ENCODE assay signal across 9 cellular contexts in the genomic region with DNA sequence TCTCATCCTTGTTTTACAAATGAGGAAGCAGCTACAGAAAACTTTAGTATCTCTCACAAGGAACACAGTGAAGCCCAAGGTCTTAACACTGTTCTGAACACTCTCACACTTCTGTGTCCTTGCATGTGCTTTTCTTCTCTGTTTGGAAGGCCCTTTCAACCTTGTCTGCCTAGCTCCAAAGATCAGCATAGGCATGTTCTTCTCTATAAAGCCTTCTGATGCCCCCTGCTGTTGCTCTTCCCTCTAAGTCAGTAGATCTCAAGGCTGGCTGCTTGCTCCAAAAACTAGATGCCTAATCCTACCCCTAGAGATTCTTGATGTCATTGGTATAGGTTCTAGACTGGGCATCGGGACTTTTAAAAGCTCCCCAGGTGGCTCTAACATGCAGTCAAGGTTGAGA. TPM values are rescaled to one million over a fixed set of nuclear protein-coding genes. Genes with fewer than 3 reads are reported as not detected.
DNase-seq lines count a peak whose midpoint lies in the region; ATAC-seq and TF ChIP-seq lines count a peak whose summit lies in the region.
"Had no signal": no experiment of that assay in that cellular context is flagged by ENCODE, and none has a peak within 500 bp of the region (broad histone marks: within the 10 kb centered on the region; RNA-seq: fewer than 3 reads in every experiment).

No MANE protein-coding gene starts in this region.

- no peaks in the 10 kb centered on the region for H3K27me3 Mint-ChIP-seq in activated CD8-positive, alpha-beta T cell treated with anti-CD3 and anti-CD28 coated beads for 36 hours

- no peaks in the 10 kb centered on the region for H3K9me3 ChIP-seq in ovary

- POLR2A ChIA-PET in activated CD8-positive, alpha-beta T cell treated with anti-CD3 and anti-CD28 coated beads for 36 hours (lab: Charles Lee) = interaction anchor here (1.3 to 2.2 kb wide), 4 partner anchors 119 to 202 kb away, joined by 3 to 8 read pairs (median 4); a partner anchor contains a TSS

- H3K4me1 Mint-ChIP-seq in activated CD8-positive, alpha-beta T cell treated with anti-CD3 and anti-CD28 coated beads for 36 hours (ENCODE audit: low read depth) = peaks cover 9% of the 10 kb centered on the region

- H3K9me3 Mint-ChIP-seq in activated CD8-positive, alpha-beta T cell treated with anti-CD3 and anti-CD28 coated beads for 36 hours = no peaks in the 10 kb centered on the region

- peak; percentile 58 for ATAC-seq in GM18858 (IDR thresholded peaks at IDR 0.05; ENCODE audit: unreplicated experiment)
- ATAC-seq in HG03139 (IDR thresholded peaks at IDR 0.05; ENCODE audit: unreplicated experiment) = peak; percentile 57
- peak; percentile 81 for ATAC-seq in activated CD8-positive, alpha-beta T cell treated with anti-CD3 and anti-CD28 coated beads for 36 hours
- ATAC-seq in HG03469 (IDR thresholded peaks at IDR 0.05; ENCODE audit: unreplicated experiment) = no peak

- H3K27ac ChIP-seq in ovary = no peak overlapping the region

- H3K27ac Mint-ChIP-seq in activated CD8-positive, alpha-beta T cell treated with anti-CD3 and anti-CD28 coated beads for 36 hours = no peak overlapping the region

- H3K36me3 Mint-ChIP-seq in activated CD8-positive, alpha-beta T cell treated with anti-CD3 and anti-CD28 coated beads for 36 hours (ENCODE audit: low read depth) = no peaks in the 10 kb centered on the region

- CTCF ChIA-PET in activated CD8-positive, alpha-beta T cell treated with anti-CD3 and anti-CD28 coated beads for 36 hours (lab: Charles Lee) = interaction anchor here (0.6 to 4.6 kb wide), 48 partner anchors 10 to 234 kb away, joined by 3 to 79 read pairs (median 4); a partner anchor contains a TSS

- no peak for TF ChIP-seq EP300 in ovary (IDR thresholded peaks at IDR 0.05)

- WGBS in ovary, 3 donors = 19 to 47% (median 38%) methylated on average over 1 of the region's 1 CpG

- H3K4me1 ChIP-seq in ovary (ENCODE audit: insufficient read depth) = peaks cover 3% of the 10 kb centered on the region

- intact Hi-C loops in activated CD8-positive, alpha-beta T cell treated with anti-CD3 and anti-CD28 coated beads for 36 hours (cut with micrococcal nuclease) = loop anchor here (2.0 to 10.0 kb wide), 4 partner anchors 119 to 207 kb away; a partner anchor contains a TSS
- intact Hi-C loops in ovary (cut with DNase I) = loop anchor here (1.0 to 10.0 kb wide), 7 partner anchors 117 to 207 kb away; a partner anchor contains a TSS

- DNase-seq in CD1c-positive myeloid dendritic cell (ENCODE audit: extremely low spot score) (peak; percentile 67), NCI-H524 treated with DMSO at 0.1 percent for 48 hours (lab: John Stamatoyannopoulos, UW) (peak; percentile 31), foreskin melanocyte (peak; percentile 64), ovary (peak in 3 of 5 donors; percentile 33 to 59 (median 34))
- peak; percentile 63 for DNase-seq in activated CD8-positive, alpha-beta T cell treated with anti-CD3 and anti-CD28 coated beads for 36 hours

- TF ChIP-seq CTCF in activated CD8-positive, alpha-beta T cell treated with anti-CD3 and anti-CD28 coated beads for 36 hours (IDR thresholded peaks at IDR 0.05) = no peak
- peak in 1 of 3 donors; percentile 34 for TF ChIP-seq CTCF in ovary (IDR thresholded peaks at IDR 0.05)

- no peaks in the 10 kb centered on the region for H3K27me3 ChIP-seq in ovary

- H3K4me3 Mint-ChIP-seq in activated CD8-positive, alpha-beta T cell treated with anti-CD3 and anti-CD28 coated beads for 36 hours = no peak overlapping the region

- TF ChIP-seq POLR2A in ovary (IDR thresholded peaks at IDR 0.05) = no peak

- no peaks in the 10 kb centered on the region for H3K36me3 ChIP-seq in ovary

- no peak overlapping the region for H3K4me3 ChIP-seq in ovary

RNA-seq across cellular contexts. Expression of a gene that starts 5.9 kb away (rescaled TPM):
- total RNA-seq in activated CD8-positive, alpha-beta T cell treated with anti-CD3 and anti-CD28 coated beads for 36 hours = 10 to 100 TPM; 34.1 to 35.7 TPM
- 10 to 100 TPM in 6 of 7 donors, 1 to 10 TPM in 1; 6.0 to 35.3 (median 13.3) TPM for total RNA-seq in ovary
- 10 to 100 TPM in 1 of 2 donors, 1 to 10 TPM in 1; 8.8 to 39.5 TPM for polyA plus RNA-seq in ovary

RNA-seq across cellular contexts. Expression of a gene that starts 6.0 kb away (rescaled TPM):
- under 1 TPM in 1 of 2 experiments, not detected in 1; 0.14 TPM for total RNA-seq in activated CD8-positive, alpha-beta T cell treated with anti-CD3 and anti-CD28 coated beads for 36 hours
- under 1 TPM in 3 of 7 donors, not detected in 4; 0.10 to 0.72 (median 0.34) TPM for total RNA-seq in ovary
- under 1 TPM in 1 of 2 donors, not detected in 1; 0.04 TPM for polyA plus RNA-seq in ovary
- total RNA-seq: T-helper 2 cell treated with Interferon-gamma antibody and Interleukin-4, amounts not matched to agents 100 ng/mL and 5 ng/mL, for 36 hours had no signal
